ENCODE assay signal across 1 cellular context in the genomic region with DNA sequence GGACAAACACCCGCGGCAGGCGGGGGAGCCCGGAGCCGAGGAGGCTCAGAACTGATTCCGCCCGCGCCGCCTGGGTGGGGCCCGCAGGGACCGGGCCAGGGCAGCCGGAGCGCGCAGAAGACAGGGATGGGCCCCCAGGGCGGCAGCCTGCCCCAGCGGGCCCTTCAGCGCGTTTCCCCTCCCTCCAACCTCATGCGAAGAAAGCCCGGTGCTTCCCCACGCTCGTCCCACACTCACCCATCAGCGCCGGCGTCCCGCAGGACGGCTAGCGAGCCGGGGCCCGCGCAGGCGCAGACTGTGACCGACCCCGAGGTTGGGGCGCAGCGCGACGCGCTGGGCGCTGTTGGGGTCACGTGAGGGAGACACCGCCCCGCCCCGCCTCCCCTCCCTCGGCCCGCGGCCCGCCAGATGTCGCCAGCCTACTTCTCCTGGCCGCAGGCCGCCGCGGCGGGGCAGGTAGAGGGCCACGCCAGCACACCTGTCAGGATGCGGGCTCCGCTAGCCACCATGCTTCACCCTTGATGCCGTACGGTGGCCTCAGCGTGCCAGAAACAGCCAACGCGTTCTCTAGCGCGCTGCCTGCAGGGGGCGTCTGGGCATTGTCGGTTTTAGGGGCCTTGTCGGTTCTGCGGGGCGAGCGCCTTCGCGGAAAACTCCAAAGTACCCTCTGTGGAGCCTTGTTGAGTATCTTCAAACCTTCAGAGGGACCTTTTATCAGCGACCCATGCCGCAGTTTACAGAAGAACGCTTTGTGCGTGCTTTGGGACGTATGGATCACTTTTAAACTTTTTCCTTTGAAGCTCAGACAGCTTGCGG.
TF ChIP-seq lines count a peak whose summit lies in the region.

A gene with protein sequence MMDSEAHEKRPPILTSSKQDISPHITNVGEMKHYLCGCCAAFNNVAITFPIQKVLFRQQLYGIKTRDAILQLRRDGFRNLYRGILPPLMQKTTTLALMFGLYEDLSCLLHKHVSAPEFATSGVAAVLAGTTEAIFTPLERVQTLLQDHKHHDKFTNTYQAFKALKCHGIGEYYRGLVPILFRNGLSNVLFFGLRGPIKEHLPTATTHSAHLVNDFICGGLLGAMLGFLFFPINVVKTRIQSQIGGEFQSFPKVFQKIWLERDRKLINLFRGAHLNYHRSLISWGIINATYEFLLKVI (minus strand): TSS at position 297 of the 816 bp plus-strand sequence. CDS start 15,577 bp downstream, outside the sequence.

TF ChIP-seq in HepG2, 621 proteins besides CTCF, POLR2A, EP300 and RAD21 (continued from another document and continues in another):
- TF ChIP-seq ZFP82 (CRISPR knock-in tag; IDR thresholded peaks at IDR 0.05; ENCODE audit: borderline replicate concordance): peak; percentile 92; the same call in 1 of the 2 replicates
- peak; percentile 70; the same call in 1 of the 2 replicates for TF ChIP-seq ZNF552 (CRISPR knock-in tag; IDR thresholded peaks at IDR 0.05; ENCODE audit: borderline replicate concordance)
- no peak for TF ChIP-seq SP1 (IDR thresholded peaks at IDR 0.05)
- peak; percentile 73; the same call in 1 of the 2 replicates for TF ChIP-seq SP1 (CRISPR knock-in tag; IDR thresholded peaks at IDR 0.05)
- peak; percentile 99 for TF ChIP-seq ZNF670 (CRISPR knock-in tag; IDR thresholded peaks at IDR 0.05; ENCODE audit: borderline replicate concordance)
- TF ChIP-seq, protein P1, sequence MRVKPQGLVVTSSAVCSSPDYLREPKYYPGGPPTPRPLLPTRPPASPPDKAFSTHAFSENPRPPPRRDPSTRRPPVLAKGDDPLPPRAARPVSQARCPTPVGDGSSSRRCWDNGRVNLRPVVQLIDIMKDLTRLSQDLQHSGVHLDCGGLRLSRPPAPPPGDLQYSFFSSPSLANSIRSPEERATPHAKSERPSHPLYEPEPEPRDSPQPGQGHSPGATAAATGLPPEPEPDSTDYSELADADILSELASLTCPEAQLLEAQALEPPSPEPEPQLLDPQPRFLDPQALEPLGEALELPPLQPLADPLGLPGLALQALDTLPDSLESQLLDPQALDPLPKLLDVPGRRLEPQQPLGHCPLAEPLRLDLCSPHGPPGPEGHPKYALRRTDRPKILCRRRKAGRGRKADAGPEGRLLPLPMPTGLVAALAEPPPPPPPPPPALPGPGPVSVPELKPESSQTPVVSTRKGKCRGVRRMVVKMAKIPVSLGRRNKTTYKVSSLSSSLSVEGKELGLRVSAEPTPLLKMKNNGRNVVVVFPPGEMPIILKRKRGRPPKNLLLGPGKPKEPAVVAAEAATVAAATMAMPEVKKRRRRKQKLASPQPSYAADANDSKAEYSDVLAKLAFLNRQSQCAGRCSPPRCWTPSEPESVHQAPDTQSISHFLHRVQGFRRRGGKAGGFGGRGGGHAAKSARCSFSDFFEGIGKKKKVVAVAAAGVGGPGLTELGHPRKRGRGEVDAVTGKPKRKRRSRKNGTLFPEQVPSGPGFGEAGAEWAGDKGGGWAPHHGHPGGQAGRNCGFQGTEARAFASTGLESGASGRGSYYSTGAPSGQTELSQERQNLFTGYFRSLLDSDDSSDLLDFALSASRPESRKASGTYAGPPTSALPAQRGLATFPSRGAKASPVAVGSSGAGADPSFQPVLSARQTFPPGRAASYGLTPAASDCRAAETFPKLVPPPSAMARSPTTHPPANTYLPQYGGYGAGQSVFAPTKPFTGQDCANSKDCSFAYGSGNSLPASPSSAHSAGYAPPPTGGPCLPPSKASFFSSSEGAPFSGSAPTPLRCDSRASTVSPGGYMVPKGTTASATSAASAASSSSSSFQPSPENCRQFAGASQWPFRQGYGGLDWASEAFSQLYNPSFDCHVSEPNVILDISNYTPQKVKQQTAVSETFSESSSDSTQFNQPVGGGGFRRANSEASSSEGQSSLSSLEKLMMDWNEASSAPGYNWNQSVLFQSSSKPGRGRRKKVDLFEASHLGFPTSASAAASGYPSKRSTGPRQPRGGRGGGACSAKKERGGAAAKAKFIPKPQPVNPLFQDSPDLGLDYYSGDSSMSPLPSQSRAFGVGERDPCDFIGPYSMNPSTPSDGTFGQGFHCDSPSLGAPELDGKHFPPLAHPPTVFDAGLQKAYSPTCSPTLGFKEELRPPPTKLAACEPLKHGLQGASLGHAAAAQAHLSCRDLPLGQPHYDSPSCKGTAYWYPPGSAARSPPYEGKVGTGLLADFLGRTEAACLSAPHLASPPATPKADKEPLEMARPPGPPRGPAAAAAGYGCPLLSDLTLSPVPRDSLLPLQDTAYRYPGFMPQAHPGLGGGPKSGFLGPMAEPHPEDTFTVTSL (CRISPR knock-in tag; IDR thresholded peaks at IDR 0.05; ENCODE audit: borderline replicate concordance): peak; percentile 74; the same call in 1 of the 2 replicates
- no peak for TF ChIP-seq CEBPB (IDR thresholded peaks at IDR 0.05; ENCODE audit: borderline replicate concordance, low read depth, low read length)
- TF ChIP-seq SNRNP70 (IDR thresholded peaks at IDR 0.05; ENCODE audit: low read depth, low read length): no peak
- TF ChIP-seq ZNF530 (CRISPR knock-in tag; IDR thresholded peaks at IDR 0.05; ENCODE audit: low read depth): no peak
- TF ChIP-seq ZNF792 (CRISPR knock-in tag; IDR thresholded peaks at IDR 0.05): 0 out of 2 replicates have a peak, but pooled peaks have one; percentile 55
- peak; percentile 88; the same call in 1 of the 2 replicates for TF ChIP-seq ZSCAN21 (CRISPR knock-in tag; IDR thresholded peaks at IDR 0.05; ENCODE audit: borderline replicate concordance)
- peak; percentile 78 for TF ChIP-seq SKI (IDR thresholded peaks at IDR 0.05; ENCODE audit: partially characterized antibody)
- TF ChIP-seq ZMYM4 (CRISPR knock-in tag; IDR thresholded peaks at IDR 0.05): peak; percentile 96
- no peak; the same call in 1 of the 2 replicates for TF ChIP-seq ETV6 (CRISPR knock-in tag; conservative IDR thresholded peaks at IDR 0.05)
- TF ChIP-seq SIN3A (IDR thresholded peaks at IDR 0.05; ENCODE audit: borderline replicate concordance, low read depth, low read length): peak; percentile 95
- no peak for TF ChIP-seq ZKSCAN5 (CRISPR knock-in tag; IDR thresholded peaks at IDR 0.05)
- TF ChIP-seq ZNF547 (CRISPR knock-in tag; IDR thresholded peaks at IDR 0.05): peak; percentile 81
- TF ChIP-seq, protein P2, sequence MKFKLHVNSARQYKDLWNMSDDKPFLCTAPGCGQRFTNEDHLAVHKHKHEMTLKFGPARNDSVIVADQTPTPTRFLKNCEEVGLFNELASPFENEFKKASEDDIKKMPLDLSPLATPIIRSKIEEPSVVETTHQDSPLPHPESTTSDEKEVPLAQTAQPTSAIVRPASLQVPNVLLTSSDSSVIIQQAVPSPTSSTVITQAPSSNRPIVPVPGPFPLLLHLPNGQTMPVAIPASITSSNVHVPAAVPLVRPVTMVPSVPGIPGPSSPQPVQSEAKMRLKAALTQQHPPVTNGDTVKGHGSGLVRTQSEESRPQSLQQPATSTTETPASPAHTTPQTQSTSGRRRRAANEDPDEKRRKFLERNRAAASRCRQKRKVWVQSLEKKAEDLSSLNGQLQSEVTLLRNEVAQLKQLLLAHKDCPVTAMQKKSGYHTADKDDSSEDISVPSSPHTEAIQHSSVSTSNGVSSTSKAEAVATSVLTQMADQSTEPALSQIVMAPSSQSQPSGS (CRISPR knock-in tag; IDR thresholded peaks at IDR 0.05): peak; percentile 86
- peak; percentile 22; the same call in 1 of the 2 replicates for TF ChIP-seq HNF4A (CRISPR knock-in tag; IDR thresholded peaks at IDR 0.05)
- TF ChIP-seq, protein P3, sequence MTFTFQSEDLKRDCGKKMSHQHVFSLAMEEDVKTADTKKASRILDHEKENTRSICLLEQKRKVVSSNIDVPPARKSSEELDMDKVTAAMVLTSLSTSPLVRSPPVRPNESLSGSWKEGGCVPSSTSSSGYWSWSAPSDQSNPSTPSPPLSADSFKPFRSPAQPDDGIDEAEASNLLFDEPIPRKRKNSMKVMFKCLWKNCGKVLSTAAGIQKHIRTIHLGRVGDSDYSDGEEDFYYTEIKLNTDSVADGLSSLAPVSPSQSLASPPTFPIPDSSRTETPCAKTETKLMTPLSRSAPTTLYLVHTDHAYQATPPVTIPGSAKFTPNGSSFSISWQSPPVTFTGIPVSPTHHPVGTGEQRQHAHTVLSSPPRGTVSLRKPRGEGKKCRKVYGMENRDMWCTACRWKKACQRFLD (CRISPR knock-in tag; IDR thresholded peaks at IDR 0.05; ENCODE audit: borderline replicate concordance): no peak; the same call in 1 of the 2 replicates
- TF ChIP-seq, protein P4, sequence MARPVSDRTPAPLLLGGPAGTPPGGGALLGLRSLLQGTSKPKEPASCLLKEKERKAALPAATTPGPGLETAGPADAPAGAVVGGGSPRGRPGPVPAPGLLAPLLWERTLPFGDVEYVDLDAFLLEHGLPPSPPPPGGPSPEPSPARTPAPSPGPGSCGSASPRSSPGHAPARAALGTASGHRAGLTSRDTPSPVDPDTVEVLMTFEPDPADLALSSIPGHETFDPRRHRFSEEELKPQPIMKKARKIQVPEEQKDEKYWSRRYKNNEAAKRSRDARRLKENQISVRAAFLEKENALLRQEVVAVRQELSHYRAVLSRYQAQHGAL (CRISPR knock-in tag; IDR thresholded peaks at IDR 0.05; ENCODE audit: not compliant biosample characterization): peak; percentile 74
- no peak for TF ChIP-seq SRSF4 (IDR thresholded peaks at IDR 0.05; ENCODE audit: low read depth, low read length, poor library complexity, severe bottlenecking)
- peak; percentile 44; the same call in 1 of the 2 replicates for TF ChIP-seq SOX13 (IDR thresholded peaks at IDR 0.05)
- peak in 1 of 2 experiments; percentile 57; a peak in 2 of 4 replicates for TF ChIP-seq SOX13 (CRISPR knock-in tag; conservative IDR thresholded peaks at IDR 0.05 in 1 of 2, IDR thresholded peaks at IDR 0.05 in 1 of 2)
- TF ChIP-seq SMAD3 (CRISPR knock-in tag; IDR thresholded peaks at IDR 0.05): peak; percentile 79; the same call in 1 of the 2 replicates
- peak; percentile 95 for TF ChIP-seq MXD4 (CRISPR knock-in tag; IDR thresholded peaks at IDR 0.05)
- peak; percentile 47; the same call in 1 of the 2 replicates for TF ChIP-seq CREB1 (IDR thresholded peaks at IDR 0.05)
- no peak for TF ChIP-seq CREB1 (CRISPR knock-in tag; IDR thresholded peaks at IDR 0.05)
- TF ChIP-seq GABPA (IDR thresholded peaks at IDR 0.05; ENCODE audit: low read depth, low read length): no peak
- TF ChIP-seq GABPA (CRISPR knock-in tag; IDR thresholded peaks at IDR 0.05; ENCODE audit: low read depth): peak; percentile 46; the same call in 1 of the 2 replicates
- TF ChIP-seq XBP1 (CRISPR knock-in tag; IDR thresholded peaks at IDR 0.05): no peak
- TF ChIP-seq SIN3B (IDR thresholded peaks at IDR 0.05; ENCODE audit: low read length): peak; percentile 81
- peak; percentile 69 for TF ChIP-seq FOXA3 (CRISPR knock-in tag; IDR thresholded peaks at IDR 0.05)
- TF ChIP-seq, protein P5, sequence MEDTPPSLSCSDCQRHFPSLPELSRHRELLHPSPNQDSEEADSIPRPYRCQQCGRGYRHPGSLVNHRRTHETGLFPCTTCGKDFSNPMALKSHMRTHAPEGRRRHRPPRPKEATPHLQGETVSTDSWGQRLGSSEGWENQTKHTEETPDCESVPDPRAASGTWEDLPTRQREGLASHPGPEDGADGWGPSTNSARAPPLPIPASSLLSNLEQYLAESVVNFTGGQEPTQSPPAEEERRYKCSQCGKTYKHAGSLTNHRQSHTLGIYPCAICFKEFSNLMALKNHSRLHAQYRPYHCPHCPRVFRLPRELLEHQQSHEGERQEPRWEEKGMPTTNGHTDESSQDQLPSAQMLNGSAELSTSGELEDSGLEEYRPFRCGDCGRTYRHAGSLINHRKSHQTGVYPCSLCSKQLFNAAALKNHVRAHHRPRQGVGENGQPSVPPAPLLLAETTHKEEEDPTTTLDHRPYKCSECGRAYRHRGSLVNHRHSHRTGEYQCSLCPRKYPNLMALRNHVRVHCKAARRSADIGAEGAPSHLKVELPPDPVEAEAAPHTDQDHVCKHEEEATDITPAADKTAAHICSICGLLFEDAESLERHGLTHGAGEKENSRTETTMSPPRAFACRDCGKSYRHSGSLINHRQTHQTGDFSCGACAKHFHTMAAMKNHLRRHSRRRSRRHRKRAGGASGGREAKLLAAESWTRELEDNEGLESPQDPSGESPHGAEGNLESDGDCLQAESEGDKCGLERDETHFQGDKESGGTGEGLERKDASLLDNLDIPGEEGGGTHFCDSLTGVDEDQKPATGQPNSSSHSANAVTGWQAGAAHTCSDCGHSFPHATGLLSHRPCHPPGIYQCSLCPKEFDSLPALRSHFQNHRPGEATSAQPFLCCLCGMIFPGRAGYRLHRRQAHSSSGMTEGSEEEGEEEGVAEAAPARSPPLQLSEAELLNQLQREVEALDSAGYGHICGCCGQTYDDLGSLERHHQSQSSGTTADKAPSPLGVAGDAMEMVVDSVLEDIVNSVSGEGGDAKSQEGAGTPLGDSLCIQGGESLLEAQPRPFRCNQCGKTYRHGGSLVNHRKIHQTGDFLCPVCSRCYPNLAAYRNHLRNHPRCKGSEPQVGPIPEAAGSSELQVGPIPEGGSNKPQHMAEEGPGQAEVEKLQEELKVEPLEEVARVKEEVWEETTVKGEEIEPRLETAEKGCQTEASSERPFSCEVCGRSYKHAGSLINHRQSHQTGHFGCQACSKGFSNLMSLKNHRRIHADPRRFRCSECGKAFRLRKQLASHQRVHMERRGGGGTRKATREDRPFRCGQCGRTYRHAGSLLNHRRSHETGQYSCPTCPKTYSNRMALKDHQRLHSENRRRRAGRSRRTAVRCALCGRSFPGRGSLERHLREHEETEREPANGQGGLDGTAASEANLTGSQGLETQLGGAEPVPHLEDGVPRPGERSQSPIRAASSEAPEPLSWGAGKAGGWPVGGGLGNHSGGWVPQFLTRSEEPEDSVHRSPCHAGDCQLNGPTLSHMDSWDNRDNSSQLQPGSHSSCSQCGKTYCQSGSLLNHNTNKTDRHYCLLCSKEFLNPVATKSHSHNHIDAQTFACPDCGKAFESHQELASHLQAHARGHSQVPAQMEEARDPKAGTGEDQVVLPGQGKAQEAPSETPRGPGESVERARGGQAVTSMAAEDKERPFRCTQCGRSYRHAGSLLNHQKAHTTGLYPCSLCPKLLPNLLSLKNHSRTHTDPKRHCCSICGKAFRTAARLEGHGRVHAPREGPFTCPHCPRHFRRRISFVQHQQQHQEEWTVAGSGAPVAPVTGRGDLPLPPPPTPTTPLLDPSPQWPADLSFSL (CRISPR knock-in tag; IDR thresholded peaks at IDR 0.05): no peak
- no peak for TF ChIP-seq JUNB (CRISPR knock-in tag; IDR thresholded peaks at IDR 0.05; ENCODE audit: borderline replicate concordance)
- TF ChIP-seq GTF2F1 (IDR thresholded peaks at IDR 0.05; ENCODE audit: low read length): no peak
- TF ChIP-seq ZNF644 (CRISPR knock-in tag; IDR thresholded peaks at IDR 0.05; ENCODE audit: low read depth): peak; percentile 61; the same call in 1 of the 2 replicates
- TF ChIP-seq GPN1 (CRISPR knock-in tag; IDR thresholded peaks at IDR 0.05; ENCODE audit: borderline replicate concordance): no peak
- TF ChIP-seq, protein P6, sequence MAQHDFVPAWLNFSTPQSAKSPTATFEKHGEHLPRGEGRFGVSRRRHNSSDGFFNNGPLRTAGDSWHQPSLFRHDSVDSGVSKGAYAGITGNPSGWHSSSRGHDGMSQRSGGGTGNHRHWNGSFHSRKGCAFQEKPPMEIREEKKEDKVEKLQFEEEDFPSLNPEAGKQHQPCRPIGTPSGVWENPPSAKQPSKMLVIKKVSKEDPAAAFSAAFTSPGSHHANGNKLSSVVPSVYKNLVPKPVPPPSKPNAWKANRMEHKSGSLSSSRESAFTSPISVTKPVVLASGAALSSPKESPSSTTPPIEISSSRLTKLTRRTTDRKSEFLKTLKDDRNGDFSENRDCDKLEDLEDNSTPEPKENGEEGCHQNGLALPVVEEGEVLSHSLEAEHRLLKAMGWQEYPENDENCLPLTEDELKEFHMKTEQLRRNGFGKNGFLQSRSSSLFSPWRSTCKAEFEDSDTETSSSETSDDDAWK (CRISPR knock-in tag; IDR thresholded peaks at IDR 0.05): no peak
